In the genomic region with DNA sequence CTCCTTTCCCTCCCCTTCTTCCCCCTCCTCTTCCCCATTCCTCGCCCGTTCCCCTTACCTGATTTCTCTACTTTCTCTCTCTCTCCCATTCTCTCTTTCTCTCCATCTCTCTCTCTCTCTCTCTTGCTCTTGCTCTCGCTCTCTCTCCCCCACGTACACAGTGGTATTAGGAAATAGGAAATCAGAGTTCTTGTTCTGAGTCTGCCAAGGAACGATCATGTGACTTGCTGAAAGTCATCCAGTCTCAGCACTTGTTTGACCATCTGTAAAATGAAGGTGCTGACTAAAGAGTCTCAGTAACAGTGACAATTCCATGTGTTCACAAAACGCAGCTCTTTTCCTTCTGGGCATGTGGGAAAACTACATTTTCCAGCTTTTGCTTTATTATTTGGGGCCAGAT, we compare ENCODE assay signal across 15 cellular contexts.
DNase-seq lines count a peak whose midpoint lies in the region; ATAC-seq, FAIRE-seq and TF ChIP-seq lines count a peak whose summit lies in the region.
"Had no signal": no experiment of that assay in that cellular context is flagged by ENCODE, and none has a peak within 500 bp of the region (broad histone marks: within the 10 kb centered on the region; RNA-seq: fewer than 3 reads in every experiment).

No MANE protein-coding gene starts in this region.

- peak; percentile 81 to 89 for ATAC-seq in lower lobe of right lung
- no peak for ATAC-seq in HG03521 (IDR thresholded peaks at IDR 0.05; ENCODE audit: unreplicated experiment)
- no peak for ATAC-seq in HG03025 (IDR thresholded peaks at IDR 0.05; ENCODE audit: low FRiP score, unreplicated experiment)
- ATAC-seq: esophagus mucosa had no signal

- no peaks in the 10 kb centered on the region for H3K9me1 ChIP-seq in endothelial cell of umbilical vein (replicated peaks; ENCODE audit: control insufficient read depth, extremely low read depth, insufficient read depth, low read length)

- POLR2A ChIA-PET in AG04450 (lab: Yijun Ruan, JAX), result no interaction called here
- POLR2A ChIA-PET in endothelial cell of umbilical vein (lab: Charles Lee), result no interaction called here

- no TSS peak for BruUV-seq in endothelial cell of umbilical vein (replicated peaks; lab: Mats Ljungman, UMichigan)

- no peak overlapping the region for H3K9ac ChIP-seq in endothelial cell of umbilical vein (replicated peaks; ENCODE audit: extremely low read depth, insufficient read depth, low read length)

- CTCF ChIA-PET in AG04450 (lab: Charles Lee), result no interaction called here
- CTCF ChIA-PET in endothelial cell of umbilical vein (lab: Charles Lee), result interaction anchor here (4.6 kb wide), 1 partner anchor 37 kb away, joined by 21 read pairs; no protein-coding TSS in a partner anchor

- H3K27me3 ChIP-seq in AG04450 (ENCODE audit: control insufficient read depth, insufficient read depth, low read length) (no peaks in the 10 kb centered on the region), endothelial cell of umbilical vein (ENCODE audit: control insufficient read depth in 2 of 2, insufficient read depth in 2 of 2, low read length in 2 of 2) (peaks cover 0 to 7% of the 10 kb centered on the region in 2 experiments), lower lobe of right lung (ENCODE audit: low read depth) (no peaks in the 10 kb centered on the region)
- H3K27me3 ChIP-seq: Peyer's patch had no signal

- no peak for TF ChIP-seq POLR2A in endothelial cell of umbilical vein (IDR thresholded peaks at IDR 0.05; ENCODE audit: low read depth, low read length)

- FAIRE-seq in endothelial cell of umbilical vein (lab: Jason Lieb, UNC) (no peak), frontal cortex (lab: Jason Lieb, UNC) (no peak)
- FAIRE-seq: keratinocyte had no signal

- H3K27ac ChIP-seq in AG04450 (ENCODE audit: low read depth, low read length), result no peak overlapping the region
- H3K27ac ChIP-seq in endothelial cell of umbilical vein (ENCODE audit: insufficient read depth, low read depth, low read length), result no peak overlapping the region
- no peak overlapping the region for H3K27ac ChIP-seq in lower lobe of right lung
- H3K27ac ChIP-seq: Peyer's patch had no signal

- DNase-seq in AG04450 (ENCODE audit: low read depth, low spot score) (peak; percentile 10), HS-5 (ENCODE audit: low read depth) (peak; percentile 32), endothelial cell of umbilical vein (ENCODE audit: low read depth, low spot score) (peak; percentile 27), lower lobe of right lung (no peak), frontal cortex (ENCODE audit: low spot score in 2 of 2) (no peak), dedifferentiated amniotic fluid mesenchymal stem cell (ENCODE audit: extremely low spot score) (no peak)
- DNase-seq: activated CD4-positive, alpha-beta T cell treated with anti-CD3 and anti-CD28 coated beads, Interleukin-2, amount 50 U/mL, for 48 hours; activated effector memory CD4-positive, alpha-beta T cell treated with Interleukin-2 at 50 U/mL for 16 hours; DMS79 treated with DMSO at 0.1 percent for 48 hours; NCI-H2227 treated with DMSO at 0.1 percent for 48 hours; Peyer's patch had no signal

- no peaks in the 10 kb centered on the region for H3K79me2 ChIP-seq in endothelial cell of umbilical vein (ENCODE audit: control insufficient read depth, insufficient read depth, low read length)

- intact Hi-C loops in endothelial cell of umbilical vein (cut with micrococcal nuclease), result no loop called here
- intact Hi-C loops in lower lobe of right lung (cut with DNase I), result no loop called here

- H3K9me3 ChIP-seq in AG04450 (ENCODE audit: control insufficient read depth, insufficient read depth, low read length) (peaks cover 2% of the 10 kb centered on the region; the same call in 1 of the 2 replicates), endothelial cell of umbilical vein (replicated peaks; ENCODE audit: control insufficient read depth, insufficient read depth, low read length) (no peaks in the 10 kb centered on the region), lower lobe of right lung (no peaks in the 10 kb centered on the region)
- H3K9me3 ChIP-seq: Peyer's patch had no signal

- TF ChIP-seq CTCF in AG04450 (IDR thresholded peaks at IDR 0.05; ENCODE audit: low read depth, low read length) (no peak), endothelial cell of umbilical vein (IDR thresholded peaks at IDR 0.05; ENCODE audit: extremely low read depth in 1 of 2, insufficient read depth in 1 of 2, low read depth in 1 of 2, low read length in 2 of 2) (no peak), lower lobe of right lung (IDR thresholded peaks at IDR 0.05) (no peak)

- H2AFZ ChIP-seq in endothelial cell of umbilical vein (ENCODE audit: low read depth, low read length), result no peak overlapping the region

- H3K4me1 ChIP-seq in endothelial cell of umbilical vein (ENCODE audit: control insufficient read depth, extremely low read depth, insufficient read depth, low read length), result peaks cover 30% of the 10 kb centered on the region
- H3K4me1 ChIP-seq in lower lobe of right lung, result peaks cover 11% of the 10 kb centered on the region
- H3K4me1 ChIP-seq: Peyer's patch had no signal

- no peak overlapping the region for H3K4me3 ChIP-seq in AG04450 (ENCODE audit: low read depth, low read length)
- no peak overlapping the region for H3K4me3 ChIP-seq in endothelial cell of umbilical vein (replicated peaks in 1 of 3; ENCODE audit: insufficient read depth in 1 of 3, low read depth in 1 of 3, low read length in 3 of 3)
- H3K4me3 ChIP-seq in lower lobe of right lung, result no peak overlapping the region
- H3K4me3 ChIP-seq: Peyer's patch had no signal

- H4K20me1 ChIP-seq in endothelial cell of umbilical vein (replicated peaks; ENCODE audit: control insufficient read depth, extremely low read depth, insufficient read depth, low read length), result no peaks in the 10 kb centered on the region

- H3K36me3 ChIP-seq in endothelial cell of umbilical vein (ENCODE audit: control insufficient read depth in 2 of 2, extremely low read depth in 1 of 2, insufficient read depth in 2 of 2, low read length in 2 of 2) (no peaks in the 10 kb centered on the region), lower lobe of right lung (no peaks in the 10 kb centered on the region)
- H3K36me3 ChIP-seq: Peyer's patch had no signal

- dilution Hi-C loops in endothelial cell of umbilical vein (cut with MboI; ENCODE audit: extremely low pct_ligation_motif_present, low sequenced_read_pairs), result no loop called here

- H3K4me2 ChIP-seq in endothelial cell of umbilical vein (ENCODE audit: insufficient read depth, low read length), result no peak overlapping the region

TF ChIP-seq in endothelial cell of umbilical vein, 7 proteins besides CTCF, POLR2A, EP300 and RAD21:
- TF ChIP-seq EZH2 (IDR thresholded peaks at IDR 0.05; ENCODE audit: borderline replicate concordance, low read depth, low read length, severe bottlenecking) (no peak), POLR2AphosphoS5 (IDR thresholded peaks at IDR 0.05; ENCODE audit: insufficient read depth, low read depth, low read length) (no peak)

Comparison
In these comparisons a context has a peak if more than half of its experiments do, and no peak if none do; other contexts are left out.
1. DNase-seq: peak in AG04450 (single experiment), HS-5 (single experiment) and endothelial cell of umbilical vein (single experiment); none in lower lobe of right lung (single experiment), frontal cortex (0 of 2) and dedifferentiated amniotic fluid mesenchymal stem cell (single experiment).
2. ATAC-seq: peak in lower lobe of right lung (2 of 2); none in HG03521 (single experiment) and HG03025 (single experiment).